ENCODE assay signal across 15 cellular contexts in the genomic region with DNA sequence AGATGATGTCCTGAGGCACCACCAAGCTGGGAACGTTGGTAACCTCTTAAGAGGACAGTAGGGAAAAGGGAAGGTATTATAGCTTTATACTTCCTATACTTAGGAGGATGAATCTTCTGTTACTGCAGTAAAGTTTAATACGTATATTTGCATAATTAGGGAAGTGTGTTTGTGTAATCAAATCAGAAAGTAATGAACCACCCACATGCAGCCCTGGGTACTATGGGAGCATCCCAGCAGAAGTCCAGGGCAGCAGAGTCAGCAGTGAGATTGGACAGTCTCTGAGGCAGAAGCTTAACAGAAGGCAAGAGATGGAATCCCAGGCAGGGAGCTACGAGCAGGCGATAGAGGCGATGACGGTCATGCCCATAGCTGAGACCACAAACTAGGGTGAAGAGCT. TPM values are rescaled to one million over a fixed set of nuclear protein-coding genes. Genes with fewer than 3 reads are reported as not detected.
DNase-seq lines count a peak whose midpoint lies in the region; ATAC-seq and TF ChIP-seq lines count a peak whose summit lies in the region.
"Had no signal": no experiment of that assay in that cellular context is flagged by ENCODE, and none has a peak within 500 bp of the region (broad histone marks: within the 10 kb centered on the region; RNA-seq: fewer than 3 reads in every experiment).

No MANE protein-coding gene starts in this region.

- no peak overlapping the region for H4K91ac ChIP-seq in mesenchymal stem cell (ENCODE audit: low read length)

- no peak overlapping the region for H3K4me2 ChIP-seq in mesenchymal stem cell (ENCODE audit: low read length, poor library complexity, severe bottlenecking)
- H3K4me2 ChIP-seq: PC-9 had no signal

- H3K23ac ChIP-seq in mesenchymal stem cell (ENCODE audit: low read length in 2 of 2): no peak overlapping the region

- H3K9me3 ChIP-seq in mesenchymal stem cell (ENCODE audit: control insufficient read depth, low read length): no peaks in the 10 kb centered on the region
- H3K9me3 ChIP-seq in upper lobe of right lung: no peaks in the 10 kb centered on the region

- H3K27ac Mint-ChIP-seq in natural killer cell: peak overlapping the region; percentile 36 to 53
- peak overlapping the region in 1 of 2 donors; percentile 37 for H3K27ac Mint-ChIP-seq in natural killer cell treated with Interleukin-12 subunit alpha and Interleukin-12 subunit beta and Interleukin-15 and Interleukin-18, amount 100 ng/mL, for 72 hours
- H3K27ac Mint-ChIP-seq in IgD-negative memory B cell: peak overlapping the region in 2 of 3 donors; percentile 18 to 55
- H3K27ac Mint-ChIP-seq: B cell had no signal

- peaks cover 5% of the 10 kb centered on the region for H3K4me1 ChIP-seq in mesenchymal stem cell (ENCODE audit: control insufficient read depth, insufficient read depth, low read depth, low read length)
- H3K4me1 ChIP-seq in upper lobe of right lung: peaks cover 40% of the 10 kb centered on the region

- intact Hi-C loops in natural killer cell (cut with micrococcal nuclease) (no loop called here), upper lobe of right lung (cut with DNase I) (no loop called here)

- H3K4me3 Mint-ChIP-seq in natural killer cell (no peak overlapping the region), IgD-negative memory B cell (peak overlapping the region in 1 of 4 donors; percentile 5)
- H3K4me3 Mint-ChIP-seq in natural killer cell treated with Interleukin-12 subunit alpha and Interleukin-12 subunit beta and Interleukin-15 and Interleukin-18, amount 100 ng/mL, for 72 hours: no peak overlapping the region
- H3K4me3 Mint-ChIP-seq: B cell had no signal

- H3K9ac ChIP-seq in mesenchymal stem cell (ENCODE audit: low read length): no peak overlapping the region

- no peak overlapping the region for H3K4ac ChIP-seq in mesenchymal stem cell (ENCODE audit: low read depth in 1 of 2, low read length in 2 of 2)

- no peak overlapping the region for H2BK5ac ChIP-seq in mesenchymal stem cell (ENCODE audit: low read depth, low read length, poor library complexity, severe bottlenecking)

- no peak overlapping the region for H2BK15ac ChIP-seq in mesenchymal stem cell (ENCODE audit: low read depth, poor library complexity, severe bottlenecking)

- H3K4me3 ChIP-seq in mesenchymal stem cell (ENCODE audit: insufficient read depth in 1 of 2, low read depth in 1 of 2, low read length in 2 of 2) (no peak overlapping the region), upper lobe of right lung (no peak overlapping the region)
- H3K4me3 ChIP-seq: PC-9 had no signal

- H2AFZ ChIP-seq in mesenchymal stem cell (ENCODE audit: low read depth, low read length): no peak overlapping the region
- H2AFZ ChIP-seq: PC-9 had no signal

- H3K36me3 ChIP-seq in mesenchymal stem cell (ENCODE audit: control insufficient read depth in 1 of 2, insufficient read depth in 2 of 2, low read depth in 1 of 2, low read length in 2 of 2) (peaks cover 3 to 15% of the 10 kb centered on the region in 2 experiments), upper lobe of right lung (no peaks in the 10 kb centered on the region)

- H2BK120ac ChIP-seq in mesenchymal stem cell (ENCODE audit: low read depth, low read length): no peak overlapping the region

- H3K27me3 ChIP-seq in mesenchymal stem cell (ENCODE audit: control insufficient read depth in 1 of 2, insufficient read depth in 1 of 2, low read length in 2 of 2): no peaks in the 10 kb centered on the region
- H3K27me3 ChIP-seq in upper lobe of right lung: no peaks in the 10 kb centered on the region

- peaks cover 2% of the 10 kb centered on the region for H3K79me1 ChIP-seq in mesenchymal stem cell (replicated peaks; ENCODE audit: low read length, poor library complexity, severe bottlenecking)

- CTCF ChIA-PET in HEK293T (lab: Yijun Ruan, JAX): no interaction called here

- DNase-seq in natural killer cell: no peak
- DNase-seq in natural killer cell treated with Interleukin-12 subunit alpha and Interleukin-12 subunit beta and Interleukin-15 and Interleukin-18, amount 100 ng/mL, for 72 hours (ENCODE audit: low spot score): no peak
- no peak for DNase-seq in mesenchymal stem cell
- DNase-seq in upper lobe of right lung: no peak
- DNase-seq in HEK293T (ENCODE audit: extremely low spot score): no peak
- no peak for DNase-seq in NCI-H2081 (lab: John Stamatoyannopoulos, UW)
- DNase-seq: EL, IMR-90, NCI-H1417 treated with DMSO at 0.1 percent for 48 hours, NCI-H226, NCI-H69, PC-9 had no signal

- H3K4me1 Mint-ChIP-seq in natural killer cell (peaks cover 49 to 55% of the 10 kb centered on the region in 2 donors), IgD-negative memory B cell (peaks cover 27 to 37% (median 28%) of the 10 kb centered on the region in 3 donors)
- H3K4me1 Mint-ChIP-seq in natural killer cell treated with Interleukin-12 subunit alpha and Interleukin-12 subunit beta and Interleukin-15 and Interleukin-18, amount 100 ng/mL, for 72 hours (ENCODE audit: low read depth in 2 of 2): peaks cover 39 to 40% of the 10 kb centered on the region in 2 donors

- H3K18ac ChIP-seq in mesenchymal stem cell (ENCODE audit: low read depth in 1 of 2, low read length in 2 of 2): no peak overlapping the region

- H2AK5ac ChIP-seq in mesenchymal stem cell (ENCODE audit: low read length, severe bottlenecking): no peak overlapping the region

- ATAC-seq in natural killer cell (no peak), upper lobe of right lung (peak; percentile 60), GM21825 (IDR thresholded peaks at IDR 0.05; ENCODE audit: unreplicated experiment) (no peak)
- no peak for ATAC-seq in natural killer cell treated with Interleukin-12 subunit alpha and Interleukin-12 subunit beta and Interleukin-15 and Interleukin-18, amount 100 ng/mL, for 72 hours

- H3K9me3 Mint-ChIP-seq in natural killer cell (no peaks in the 10 kb centered on the region), IgD-negative memory B cell (no peaks in the 10 kb centered on the region)
- no peaks in the 10 kb centered on the region for H3K9me3 Mint-ChIP-seq in natural killer cell treated with Interleukin-12 subunit alpha and Interleukin-12 subunit beta and Interleukin-15 and Interleukin-18, amount 100 ng/mL, for 72 hours

- H3K27ac ChIP-seq in mesenchymal stem cell (ENCODE audit: low read length, poor library complexity, severe bottlenecking) (no peak overlapping the region), upper lobe of right lung (no peak overlapping the region)
- H3K27ac ChIP-seq: PC-9 had no signal

- TF ChIP-seq CTCF in natural killer cell (IDR thresholded peaks at IDR 0.05) (no peak), upper lobe of right lung (IDR thresholded peaks at IDR 0.05) (no peak)

- no peak overlapping the region for H3K14ac ChIP-seq in mesenchymal stem cell (ENCODE audit: low read length in 2 of 2)

- H2BK12ac ChIP-seq in mesenchymal stem cell (ENCODE audit: low read length in 2 of 2): no peak overlapping the region

- POLR2A ChIA-PET in HEK293T (lab: Yijun Ruan, JAX): interaction anchor here (0.8 to 1.0 kb wide), 4 partner anchors 13 to 155 kb away, joined by 3 to 4 read pairs (median 4); a partner anchor contains a TSS

- H3K27me3 Mint-ChIP-seq in natural killer cell (ENCODE audit: low read depth in 2 of 2) (no peaks in the 10 kb centered on the region), IgD-negative memory B cell (no peaks in the 10 kb centered on the region)
- H3K27me3 Mint-ChIP-seq in natural killer cell treated with Interleukin-12 subunit alpha and Interleukin-12 subunit beta and Interleukin-15 and Interleukin-18, amount 100 ng/mL, for 72 hours: no peaks in the 10 kb centered on the region
- H3K27me3 Mint-ChIP-seq: B cell had no signal

- 100% methylated on average over 6 of the region's 6 CpGs for WGBS in mesenchymal stem cell

- H4K8ac ChIP-seq in mesenchymal stem cell (ENCODE audit: low read length): peak overlapping the region; percentile 37

- H3K36me3 Mint-ChIP-seq in natural killer cell (peaks cover 7% of the 10 kb centered on the region), IgD-negative memory B cell (peaks cover 2% of the 10 kb centered on the region)
- H3K36me3 Mint-ChIP-seq in natural killer cell treated with Interleukin-12 subunit alpha and Interleukin-12 subunit beta and Interleukin-15 and Interleukin-18, amount 100 ng/mL, for 72 hours: peaks cover 6% of the 10 kb centered on the region

TF ChIP-seq in HEK293T, 16 proteins besides CTCF, POLR2A, EP300 and RAD21 (continues in another document):
- TF ChIP-seq SUZ12 (IDR thresholded peaks at IDR 0.05): no peak

RNA-seq across cellular contexts. Expression of a gene that starts 12.5 kb away (rescaled TPM):
- total RNA-seq in natural killer cell: 100 to 1,000 TPM; 195 to 229 (median 207) TPM
- 100 to 1,000 TPM; 126 to 190 TPM for total RNA-seq in natural killer cell treated with Interleukin-12 subunit alpha and Interleukin-12 subunit beta and Interleukin-15 and Interleukin-18, amount 100 ng/mL, for 72 hours
- polyA plus RNA-seq in IgD-negative memory B cell: 110 TPM
- 32.5 TPM for polyA plus RNA-seq in mesenchymal stem cell (2013, experiment 1 of 2)
- 30.9 TPM for polyA plus RNA-seq in mesenchymal stem cell (2013, experiment 2 of 2)
- 71.9 TPM for total RNA-seq in upper lobe of right lung

RNA-seq across cellular contexts. Expression of a gene that starts 12.9 kb away (rescaled TPM):
- 100 to 1,000 TPM; 232 to 264 (median 258) TPM for total RNA-seq in natural killer cell
- 100 to 1,000 TPM; 116 to 204 TPM for total RNA-seq in natural killer cell treated with Interleukin-12 subunit alpha and Interleukin-12 subunit beta and Interleukin-15 and Interleukin-18, amount 100 ng/mL, for 72 hours
- polyA plus RNA-seq in IgD-negative memory B cell: 70.8 TPM
- 25.9 TPM for polyA plus RNA-seq in mesenchymal stem cell (2013, experiment 1 of 2)
- polyA plus RNA-seq in mesenchymal stem cell (2013, experiment 2 of 2): 24.3 TPM
- 74.2 TPM for total RNA-seq in upper lobe of right lung

RNA-seq across cellular contexts. Expression of a gene that starts 44.9 kb away (rescaled TPM):
- total RNA-seq in natural killer cell (10 to 100 TPM; 17.7 to 27.7 (median 25.1) TPM), upper lobe of right lung (48.3 TPM)
- 10 to 100 TPM; 40.7 to 41.4 TPM for total RNA-seq in natural killer cell treated with Interleukin-12 subunit alpha and Interleukin-12 subunit beta and Interleukin-15 and Interleukin-18, amount 100 ng/mL, for 72 hours
- 107 TPM for polyA plus RNA-seq in IgD-negative memory B cell
- 58.1 TPM for polyA plus RNA-seq in mesenchymal stem cell (2013, experiment 1 of 2)
- polyA plus RNA-seq in mesenchymal stem cell (2013, experiment 2 of 2): 61.4 TPM

RNA-seq across cellular contexts. Expression of a gene that starts 45.4 kb away (rescaled TPM):
- total RNA-seq in natural killer cell (1 to 10 TPM; 1.1 to 3.7 (median 3.0) TPM), upper lobe of right lung (6.6 TPM)
- 1 to 10 TPM; 1.8 to 3.6 TPM for total RNA-seq in natural killer cell treated with Interleukin-12 subunit alpha and Interleukin-12 subunit beta and Interleukin-15 and Interleukin-18, amount 100 ng/mL, for 72 hours
- 2.1 TPM for polyA plus RNA-seq in IgD-negative memory B cell
- 13.7 TPM for polyA plus RNA-seq in mesenchymal stem cell (2013, experiment 1 of 2)
- polyA plus RNA-seq in mesenchymal stem cell (2013, experiment 2 of 2): 13.5 TPM

RNA-seq across cellular contexts. Expression of a gene that starts 54.7 kb away (rescaled TPM):
- total RNA-seq in natural killer cell (100 to 1,000 TPM; 363 to 505 (median 459) TPM), upper lobe of right lung (564 TPM)
- total RNA-seq in natural killer cell treated with Interleukin-12 subunit alpha and Interleukin-12 subunit beta and Interleukin-15 and Interleukin-18, amount 100 ng/mL, for 72 hours: 100 to 1,000 TPM; 645 to 764 TPM
- 2,640 TPM for polyA plus RNA-seq in IgD-negative memory B cell
- polyA plus RNA-seq in mesenchymal stem cell (2013, experiment 1 of 2): 1,659 TPM
- 1,656 TPM for polyA plus RNA-seq in mesenchymal stem cell (2013, experiment 2 of 2)
